ENCODE assay signal across 7 cellular contexts in the genomic region with DNA sequence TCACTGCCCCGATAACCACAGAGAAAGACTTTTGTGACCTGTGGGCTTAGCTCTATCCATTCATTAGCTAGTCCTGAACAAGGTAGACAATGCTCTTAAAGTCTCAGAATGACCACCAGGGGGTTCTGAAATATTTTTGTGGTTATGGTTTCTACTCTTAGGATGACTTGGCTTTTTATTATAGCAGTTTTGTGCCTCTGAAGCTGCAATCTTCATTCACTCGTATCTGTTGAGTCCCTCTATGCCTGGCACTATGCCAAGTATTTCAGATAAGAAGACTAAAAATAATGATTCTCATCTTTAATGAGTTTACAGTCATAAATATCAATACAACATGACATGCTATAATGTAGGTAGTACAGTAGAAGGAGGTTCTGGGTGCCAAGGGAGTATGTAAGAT.
A peak's percentile ranks its signal among the peaks of the same experiment; 100 is the strongest.
DNase-seq lines count a peak whose midpoint lies in the region; ATAC-seq and TF ChIP-seq lines count a peak whose summit lies in the region.

No MANE protein-coding gene starts in this region.

- TF ChIP-seq CTCF in fibroblast of villous mesenchyme (IDR thresholded peaks at IDR 0.05; ENCODE audit: insufficient read depth, low read depth, low read length) = peak; percentile 2

- ATAC-seq in GM18517 (IDR thresholded peaks at IDR 0.05; ENCODE audit: unreplicated experiment) = peak; percentile 99

- DNase-seq in HEK293T (ENCODE audit: extremely low spot score) (peak; percentile 21), Kasumi-1 (lab: John Stamatoyannopoulos, UW) (peak; percentile 25 to 42), fibroblast of villous mesenchyme (ENCODE audit: low read depth) (peak; percentile 2), NCI-H1092 treated with DMSO at 0.1 percent for 48 hours (lab: John Stamatoyannopoulos, UW) (no peak), hippocampal formation (lab: John Stamatoyannopoulos, UW) (no peak)
- no peak for DNase-seq in activated CD4-positive, CD25-positive, alpha-beta regulatory T cell (lab: John Stamatoyannopoulos, UW)

- no peak overlapping the region for H3K4me3 ChIP-seq in fibroblast of villous mesenchyme (ENCODE audit: low read depth, low read length)

- POLR2A ChIA-PET in HEK293T (lab: Yijun Ruan, JAX) = no interaction called here

- CTCF ChIA-PET in HEK293T (lab: Yijun Ruan, JAX) = interaction anchor here (1.2 kb wide), 1 partner anchor 8 kb away, joined by 4 read pairs; no protein-coding TSS in a partner anchor

TF ChIP-seq in HEK293T, 16 proteins besides CTCF, POLR2A, EP300 and RAD21:
- no peak for TF ChIP-seq SUZ12 (IDR thresholded peaks at IDR 0.05)

Comparison
In these comparisons a context has a peak if more than half of its experiments do, and no peak if none do; other contexts are left out.
1. DNase-seq: peak in HEK293T (single experiment), Kasumi-1 (2 of 2) and fibroblast of villous mesenchyme (single experiment); none in activated CD4-positive, CD25-positive, alpha-beta regulatory T cell (0 of 4), NCI-H1092 treated with DMSO at 0.1 percent for 48 hours (single experiment) and hippocampal formation (0 of 2).